ENCODE assay signal across 13 cellular contexts in genomic region chr1:160731564-160732349, GRCh38. TPM values are rescaled to one million over a fixed set of nuclear protein-coding genes. Genes with fewer than 3 reads are reported as not detected.
DNase-seq lines count a peak whose midpoint lies in the region; ATAC-seq, FAIRE-seq and TF ChIP-seq lines count a peak whose summit lies in the region.
"Not testable (repeated sequence)": the region's sequence is repeated elsewhere in the genome, so short reads cannot be mapped to it uniquely, and the experiment has no call there.
"Had no signal": no experiment of that assay in that cellular context is flagged by ENCODE, and none has a peak within 500 bp of the region (broad histone marks: within the 10 kb centered on the region; RNA-seq: fewer than 3 reads in every experiment).

No MANE protein-coding gene starts in this region.

- peaks cover 27 to 34% (median 29%) of the 10 kb centered on the region in 3 donors for H3K4me1 Mint-ChIP-seq in IgD-negative memory B cell
- peaks cover 32% of the 10 kb centered on the region for H3K4me1 Mint-ChIP-seq in T-helper 2 cell treated with Interferon-gamma antibody and Interleukin-4, amounts not matched to agents 5 μg/mL and 100 μg/mL, for 36 hours (ENCODE audit: low read depth)
- H3K4me1 Mint-ChIP-seq in activated naive CD4-positive, alpha-beta T cell treated with anti-CD3 and anti-CD28 coated beads for 36 hours (ENCODE audit: low read depth), result peaks cover 46% of the 10 kb centered on the region
- peaks cover 46% of the 10 kb centered on the region for H3K4me1 Mint-ChIP-seq in stimulated activated naive CD8-positive, alpha-beta T cell treated with anti-CD3 and anti-CD28 coated beads, Interleukin-15, Interleukin-2, amounts not matched to agents 100 ng/mL and 50 ng/mL, for 24 hours (ENCODE audit: low read depth)

- not testable (repeated sequence) for H3K27me3 Mint-ChIP-seq in IgD-negative memory B cell; T-helper 2 cell treated with Interferon-gamma antibody and Interleukin-4, amounts not matched to agents 5 μg/mL and 100 μg/mL, for 36 hours (ENCODE audit: low read depth); activated naive CD4-positive, alpha-beta T cell treated with anti-CD3 and anti-CD28 coated beads for 36 hours (ENCODE audit: low read depth); stimulated activated naive CD8-positive, alpha-beta T cell treated with anti-CD3 and anti-CD28 coated beads, Interleukin-15, Interleukin-2, amounts not matched to agents 100 ng/mL and 50 ng/mL, for 24 hours

- FAIRE-seq in GM12891 (lab: Jason Lieb, UNC), result peak; percentile 82

- not testable (repeated sequence) for TF ChIP-seq POLR2A in GM12891 (IDR thresholded peaks at IDR 0.05; ENCODE audit: low read depth, low read length)

- DNase-seq in GM12891 (ENCODE audit: insufficient read length, low spot score); T-helper 2 cell treated with Interferon-gamma antibody and Interleukin-4, amounts not matched to agents 5 μg/mL and 100 μg/mL, for 36 hours (ENCODE audit: low spot score); activated naive CD4-positive, alpha-beta T cell treated with anti-CD3 and anti-CD28 coated beads for 36 hours: not testable (repeated sequence)
- DNase-seq in fibroblast of villous mesenchyme (ENCODE audit: low read depth), result peak; percentile 11

- ATAC-seq in GM19351 (IDR thresholded peaks at IDR 0.05; ENCODE audit: unreplicated experiment) (peak; percentile 60), HG02798 (IDR thresholded peaks at IDR 0.05; ENCODE audit: poor library complexity, unreplicated experiment) (peak; percentile 64)

- not testable (repeated sequence) for TF ChIP-seq CTCF in fibroblast of villous mesenchyme (IDR thresholded peaks at IDR 0.05; ENCODE audit: insufficient read depth, low read depth, low read length)

- not testable (repeated sequence) for H3K4me3 ChIP-seq in fibroblast of villous mesenchyme (ENCODE audit: low read depth, low read length)

- peak overlapping the region in 2 of 3 donors; percentile 41 for H3K27ac Mint-ChIP-seq in IgD-negative memory B cell
- peak overlapping the region; percentile 43 for H3K27ac Mint-ChIP-seq in T-helper 2 cell treated with Interferon-gamma antibody and Interleukin-4, amounts not matched to agents 5 μg/mL and 100 μg/mL, for 36 hours
- peak overlapping the region; percentile 90 for H3K27ac Mint-ChIP-seq in activated naive CD4-positive, alpha-beta T cell treated with anti-CD3 and anti-CD28 coated beads for 36 hours
- peak overlapping the region; percentile 92 for H3K27ac Mint-ChIP-seq in stimulated activated naive CD8-positive, alpha-beta T cell treated with anti-CD3 and anti-CD28 coated beads, Interleukin-15, Interleukin-2, amounts not matched to agents 100 ng/mL and 50 ng/mL, for 24 hours

- intact Hi-C loops in activated naive CD4-positive, alpha-beta T cell treated with anti-CD3 and anti-CD28 coated beads for 36 hours (cut with micrococcal nuclease), result not testable (repeated sequence)

- H3K4me3 Mint-ChIP-seq in IgD-negative memory B cell, result peak overlapping the region in 2 of 4 donors; percentile 25 to 82
- not testable (repeated sequence) for H3K4me3 Mint-ChIP-seq in T-helper 2 cell treated with Interferon-gamma antibody and Interleukin-4, amounts not matched to agents 5 μg/mL and 100 μg/mL, for 36 hours; activated naive CD4-positive, alpha-beta T cell treated with anti-CD3 and anti-CD28 coated beads for 36 hours; stimulated activated naive CD8-positive, alpha-beta T cell treated with anti-CD3 and anti-CD28 coated beads, Interleukin-15, Interleukin-2, amounts not matched to agents 100 ng/mL and 50 ng/mL, for 24 hours

- not testable (repeated sequence) for H3K36me3 Mint-ChIP-seq in IgD-negative memory B cell
- H3K36me3 Mint-ChIP-seq in T-helper 2 cell treated with Interferon-gamma antibody and Interleukin-4, amounts not matched to agents 5 μg/mL and 100 μg/mL, for 36 hours (ENCODE audit: low read depth), result peaks cover 31% of the 10 kb centered on the region
- H3K36me3 Mint-ChIP-seq in activated naive CD4-positive, alpha-beta T cell treated with anti-CD3 and anti-CD28 coated beads for 36 hours (ENCODE audit: low read depth), result peaks cover 34% of the 10 kb centered on the region
- peaks cover 42% of the 10 kb centered on the region for H3K36me3 Mint-ChIP-seq in stimulated activated naive CD8-positive, alpha-beta T cell treated with anti-CD3 and anti-CD28 coated beads, Interleukin-15, Interleukin-2, amounts not matched to agents 100 ng/mL and 50 ng/mL, for 24 hours (ENCODE audit: low read depth)

- H3K9me3 Mint-ChIP-seq in IgD-negative memory B cell, result not testable (repeated sequence)
- peaks cover 43% of the 10 kb centered on the region for H3K9me3 Mint-ChIP-seq in T-helper 2 cell treated with Interferon-gamma antibody and Interleukin-4, amounts not matched to agents 5 μg/mL and 100 μg/mL, for 36 hours
- peaks cover 30% of the 10 kb centered on the region for H3K9me3 Mint-ChIP-seq in activated naive CD4-positive, alpha-beta T cell treated with anti-CD3 and anti-CD28 coated beads for 36 hours
- H3K9me3 Mint-ChIP-seq in stimulated activated naive CD8-positive, alpha-beta T cell treated with anti-CD3 and anti-CD28 coated beads, Interleukin-15, Interleukin-2, amounts not matched to agents 100 ng/mL and 50 ng/mL, for 24 hours, result peaks cover 35% of the 10 kb centered on the region

- CTCF ChIA-PET in activated naive CD4-positive, alpha-beta T cell treated with anti-CD3 and anti-CD28 coated beads for 36 hours (lab: Charles Lee), result interaction anchor here (0.7 to 2.4 kb wide), 4 partner anchors 9 to 303 kb away, joined by 4 to 31 read pairs (median 5); no protein-coding TSS in a partner anchor

RNA-seq across cellular contexts. Expression of gene SLAMF7, which starts 7.3 kb away (rescaled TPM):
- 123 TPM for polyA plus RNA-seq in GM12891 (2012; ENCODE audit: low read depth, missing spikeins)
- polyA plus RNA-seq in IgD-negative memory B cell, result 26.8 TPM
- 10 to 100 TPM; 79.9 to 82.2 TPM for total RNA-seq in activated naive CD4-positive, alpha-beta T cell treated with anti-CD3 and anti-CD28 coated beads for 36 hours
- not detected in 2 replicates for total RNA-seq in fibroblast of villous mesenchyme
- total RNA-seq: Caco-2, H9, RPMI7951 had no signal

RNA-seq across cellular contexts. Expression of gene CD48, which starts 20.1 kb away (rescaled TPM):
- polyA plus RNA-seq in GM12891 (2012; ENCODE audit: low read depth, missing spikeins), result 614 TPM
- polyA plus RNA-seq in IgD-negative memory B cell, result 129 TPM
- 100 to 1,000 TPM; 338 to 340 TPM for total RNA-seq in activated naive CD4-positive, alpha-beta T cell treated with anti-CD3 and anti-CD28 coated beads for 36 hours
- total RNA-seq in fibroblast of villous mesenchyme, result not detected in 2 replicates
- total RNA-seq: Caco-2, H9, HT1080, RPMI7951 had no signal
- polyA plus RNA-seq: A549 had no signal

Comparison
In these comparisons a context has a peak if more than half of its experiments do, and no peak if none do; other contexts are left out.
1. H3K27ac Mint-ChIP-seq: peak in every context shown above with its lines; median percentile 92 in stimulated activated naive CD8-positive, alpha-beta T cell treated with anti-CD3 and anti-CD28 coated beads, Interleukin-15, Interleukin-2, amounts not matched to agents 100 ng/mL and 50 ng/mL, for 24 hours; 90 in activated naive CD4-positive, alpha-beta T cell treated with anti-CD3 and anti-CD28 coated beads for 36 hours; 43 in T-helper 2 cell treated with Interferon-gamma antibody and Interleukin-4, amounts not matched to agents 5 μg/mL and 100 μg/mL, for 36 hours; 41 in IgD-negative memory B cell.
2. RNA of gene SLAMF7, which starts 7.3 kb away (total RNA-seq): 79.9 to 82.2 TPM in activated naive CD4-positive, alpha-beta T cell treated with anti-CD3 and anti-CD28 coated beads for 36 hours; not detected in fibroblast of villous mesenchyme; every median in the first group is over 10 times any median in the second.
3. RNA of gene CD48, which starts 20.1 kb away (total RNA-seq): 338 to 340 TPM in activated naive CD4-positive, alpha-beta T cell treated with anti-CD3 and anti-CD28 coated beads for 36 hours; not detected in fibroblast of villous mesenchyme; every median in the first group is over 100 times any median in the second.